Comparison of ENCODE assay signal across 8 cellular contexts in genomic region chr19:13847033-13847899, GRCh38. TPM values are rescaled to one million over a fixed set of nuclear protein-coding genes. Genes with fewer than 3 reads are reported as not detected.
DNase-seq lines count a peak whose midpoint lies in the region; ATAC-seq and TF ChIP-seq lines count a peak whose summit lies in the region.

No MANE protein-coding gene starts in this region.

- H3K4me3 ChIP-seq in CD8-positive, alpha-beta memory T cell (ENCODE audit: low read length) = peak overlapping the region; percentile 70
- peak overlapping the region; percentile 19 to 59 (median 51) for H3K4me3 ChIP-seq in fibroblast of lung (replicated peaks in 1 of 4; ENCODE audit: control extremely low read depth in 1 of 4, insufficient read depth in 1 of 4, low read depth in 3 of 4, low read length in 4 of 4)

- peaks cover 6% of the 10 kb centered on the region for H3K79me2 ChIP-seq in fibroblast of lung (ENCODE audit: control insufficient read depth, insufficient read depth, low read length)

- no peaks in the 10 kb centered on the region for H3K36me3 ChIP-seq in CD8-positive, alpha-beta memory T cell (ENCODE audit: insufficient read depth, low read length)
- H3K36me3 ChIP-seq in fibroblast of lung (ENCODE audit: control insufficient read depth, insufficient read depth, low read length) = no peaks in the 10 kb centered on the region

- peaks cover 0 to 5% (median 0%) of the 10 kb centered on the region in 5 donors for H3K9me3 Mint-ChIP-seq in CD8-positive, alpha-beta memory T cell
- H3K9me3 Mint-ChIP-seq in activated T-helper 1 cell treated with anti-CD3 and anti-CD28 coated beads, Interleukin-12 subunit alpha, Interleukin-12 subunit beta, Interleukin-2, Interleukin-4 antibody, amounts not matched to agents 30 ng/mL and 10 ng/mL and 1 ng/mL, durations not matched to agents 14 hours and 24 hours and 36 hours = no peaks in the 10 kb centered on the region
- H3K9me3 Mint-ChIP-seq in natural killer cell = no peaks in the 10 kb centered on the region
- H3K9me3 Mint-ChIP-seq in stimulated activated naive B cell treated with anti-CD40 and anti-IgM and Interleukin-4, amounts not matched to agents 10 μg/mL and 1 μg/mL and 100 μg/mL, for 72 hours = no peaks in the 10 kb centered on the region

- CTCF ChIA-PET in CD8-positive, alpha-beta memory T cell (lab: Charles Lee) = interaction anchor here (1.1 to 8.2 kb wide), 6 partner anchors 11 to 83 kb away, joined by 3 to 73 read pairs (median 8); partner anchors contain the start of genes MRI1 and ZSWIM4

- H3K4me1 Mint-ChIP-seq in CD8-positive, alpha-beta memory T cell = peaks cover 40 to 77% (median 45%) of the 10 kb centered on the region in 3 donors
- H3K4me1 Mint-ChIP-seq in activated T-helper 1 cell treated with anti-CD3 and anti-CD28 coated beads, Interleukin-12 subunit alpha, Interleukin-12 subunit beta, Interleukin-2, Interleukin-4 antibody, amounts not matched to agents 30 ng/mL and 10 ng/mL and 1 ng/mL, durations not matched to agents 14 hours and 24 hours and 36 hours (ENCODE audit: low read depth) = peaks cover 45% of the 10 kb centered on the region
- peaks cover 32 to 56% of the 10 kb centered on the region in 2 donors for H3K4me1 Mint-ChIP-seq in natural killer cell
- peaks cover 38 to 64% of the 10 kb centered on the region in 2 donors for H3K4me1 Mint-ChIP-seq in stimulated activated naive B cell treated with anti-CD40 and anti-IgM and Interleukin-4, amounts not matched to agents 10 μg/mL and 1 μg/mL and 100 μg/mL, for 72 hours

- H3K4me3 Mint-ChIP-seq in CD8-positive, alpha-beta memory T cell = peak overlapping the region; percentile 83 to 92 (median 89)
- peak overlapping the region; percentile 86 for H3K4me3 Mint-ChIP-seq in activated T-helper 1 cell treated with anti-CD3 and anti-CD28 coated beads, Interleukin-12 subunit alpha, Interleukin-12 subunit beta, Interleukin-2, Interleukin-4 antibody, amounts not matched to agents 30 ng/mL and 10 ng/mL and 1 ng/mL, durations not matched to agents 14 hours and 24 hours and 36 hours
- peak overlapping the region; percentile 88 for H3K4me3 Mint-ChIP-seq in natural killer cell
- peak overlapping the region; percentile 80 to 87 for H3K4me3 Mint-ChIP-seq in stimulated activated naive B cell treated with anti-CD40 and anti-IgM and Interleukin-4, amounts not matched to agents 10 μg/mL and 1 μg/mL and 100 μg/mL, for 72 hours

- H3K9ac ChIP-seq in fibroblast of lung (ENCODE audit: insufficient read depth, low read length) = peak overlapping the region; percentile 98

- intact Hi-C loops in activated T-helper 1 cell treated with anti-CD3 and anti-CD28 coated beads, Interleukin-12 subunit alpha, Interleukin-12 subunit beta, Interleukin-2, Interleukin-4 antibody, amounts not matched to agents 30 ng/mL and 10 ng/mL and 1 ng/mL, durations not matched to agents 14 hours and 24 hours and 36 hours (cut with micrococcal nuclease) = loop anchor here (1.0 to 5.0 kb wide), 5 partner anchors 8 to 690 kb away; no protein-coding TSS in a partner anchor
- intact Hi-C loops in natural killer cell (cut with micrococcal nuclease) = loop anchor here (1.0 to 5.0 kb wide), 4 partner anchors 8 to 690 kb away; no protein-coding TSS in a partner anchor

- ATAC-seq in GM21367 (IDR thresholded peaks at IDR 0.05; ENCODE audit: unreplicated experiment) = peak; percentile 20
- ATAC-seq in natural killer cell = peak; percentile 37 to 58 (median 40)
- peak; percentile 56 to 62 for ATAC-seq in stimulated activated naive B cell treated with anti-CD40 and anti-IgM and Interleukin-4, amounts not matched to agents 10 μg/mL and 1 μg/mL and 100 μg/mL, for 72 hours (replicated peaks)

- TF ChIP-seq CTCF in fibroblast of lung (conservative IDR thresholded peaks at IDR 0.05 in 1 of 2, IDR thresholded peaks at IDR 0.05 in 1 of 2; ENCODE audit: low read depth in 1 of 2, low read length in 2 of 2) = no peak
- TF ChIP-seq CTCF in natural killer cell (IDR thresholded peaks at IDR 0.05) = no peak

- peak overlapping the region; percentile 100 for H3K27ac ChIP-seq in CD8-positive, alpha-beta memory T cell (ENCODE audit: low read depth, low read length)
- peak overlapping the region; percentile 100 for H3K27ac ChIP-seq in fibroblast of lung (ENCODE audit: insufficient read depth, low read length)

- H2AFZ ChIP-seq in fibroblast of lung (ENCODE audit: low read length) = no peak overlapping the region

- peaks cover 0 to 15% of the 10 kb centered on the region in 2 donors for H3K27me3 Mint-ChIP-seq in CD8-positive, alpha-beta memory T cell
- H3K27me3 Mint-ChIP-seq in activated T-helper 1 cell treated with anti-CD3 and anti-CD28 coated beads, Interleukin-12 subunit alpha, Interleukin-12 subunit beta, Interleukin-2, Interleukin-4 antibody, amounts not matched to agents 30 ng/mL and 10 ng/mL and 1 ng/mL, durations not matched to agents 14 hours and 24 hours and 36 hours (ENCODE audit: insufficient read depth) = no peaks in the 10 kb centered on the region
- no peaks in the 10 kb centered on the region for H3K27me3 Mint-ChIP-seq in natural killer cell (ENCODE audit: low read depth in 2 of 2)
- no peaks in the 10 kb centered on the region for H3K27me3 Mint-ChIP-seq in stimulated activated naive B cell treated with anti-CD40 and anti-IgM and Interleukin-4, amounts not matched to agents 10 μg/mL and 1 μg/mL and 100 μg/mL, for 72 hours

- H3K27me3 ChIP-seq in CD8-positive, alpha-beta memory T cell (ENCODE audit: insufficient read depth, low read length, poor library complexity, severe bottlenecking) = no peaks in the 10 kb centered on the region
- no peaks in the 10 kb centered on the region for H3K27me3 ChIP-seq in fibroblast of lung (ENCODE audit: control insufficient read depth, insufficient read depth, low read length)

- H3K36me3 Mint-ChIP-seq in CD8-positive, alpha-beta memory T cell = peaks cover 0 to 5% (median 0%) of the 10 kb centered on the region in 3 donors
- H3K36me3 Mint-ChIP-seq in activated T-helper 1 cell treated with anti-CD3 and anti-CD28 coated beads, Interleukin-12 subunit alpha, Interleukin-12 subunit beta, Interleukin-2, Interleukin-4 antibody, amounts not matched to agents 30 ng/mL and 10 ng/mL and 1 ng/mL, durations not matched to agents 14 hours and 24 hours and 36 hours (ENCODE audit: low read depth) = peaks cover 2% of the 10 kb centered on the region
- H3K36me3 Mint-ChIP-seq in natural killer cell = no peaks in the 10 kb centered on the region
- peaks cover 2 to 3% of the 10 kb centered on the region in 2 donors for H3K36me3 Mint-ChIP-seq in stimulated activated naive B cell treated with anti-CD40 and anti-IgM and Interleukin-4, amounts not matched to agents 10 μg/mL and 1 μg/mL and 100 μg/mL, for 72 hours

- H4K20me1 ChIP-seq in fibroblast of lung (ENCODE audit: control insufficient read depth, extremely low read depth, insufficient read depth, low read length) = no peaks in the 10 kb centered on the region

- peak; percentile 91 to 98 (median 92) for DNase-seq in CD8-positive, alpha-beta memory T cell
- DNase-seq in HuH-7.5 (ENCODE audit: low spot score) (peak; percentile 95), fibroblast of lung (ENCODE audit: low read depth in 2 of 2) (peak; percentile 91 to 94), natural killer cell (peak; percentile 90)
- DNase-seq in activated T-helper 1 cell treated with anti-CD3 and anti-CD28 coated beads, Interleukin-12 subunit alpha, Interleukin-12 subunit beta, Interleukin-2, Interleukin-4 antibody, amounts not matched to agents 30 ng/mL and 10 ng/mL and 1 ng/mL, durations not matched to agents 14 hours and 24 hours and 36 hours (ENCODE audit: low spot score) = peak; percentile 81
- DNase-seq in stimulated activated naive B cell treated with anti-CD40 and anti-IgM and Interleukin-4, amounts not matched to agents 10 μg/mL and 1 μg/mL and 100 μg/mL, for 72 hours = peak; percentile 88

- no peaks in the 10 kb centered on the region for H3K9me3 ChIP-seq in CD8-positive, alpha-beta memory T cell (ENCODE audit: low read length)
- H3K9me3 ChIP-seq in fibroblast of lung (ENCODE audit: control insufficient read depth, insufficient read depth, low read depth, low read length) = no peaks in the 10 kb centered on the region

- peak overlapping the region; percentile 99 to 100 (median 100) for H3K27ac Mint-ChIP-seq in CD8-positive, alpha-beta memory T cell
- H3K27ac Mint-ChIP-seq in activated T-helper 1 cell treated with anti-CD3 and anti-CD28 coated beads, Interleukin-12 subunit alpha, Interleukin-12 subunit beta, Interleukin-2, Interleukin-4 antibody, amounts not matched to agents 30 ng/mL and 10 ng/mL and 1 ng/mL, durations not matched to agents 14 hours and 24 hours and 36 hours = peak overlapping the region; percentile 97
- H3K27ac Mint-ChIP-seq in natural killer cell = peak overlapping the region; percentile 99 to 100
- peak overlapping the region; percentile 100 for H3K27ac Mint-ChIP-seq in stimulated activated naive B cell treated with anti-CD40 and anti-IgM and Interleukin-4, amounts not matched to agents 10 μg/mL and 1 μg/mL and 100 μg/mL, for 72 hours

- POLR2A ChIA-PET in CD8-positive, alpha-beta memory T cell (lab: Charles Lee) = interaction anchor here (0.6 to 4.4 kb wide), 15 partner anchors 9 to 185 kb away, joined by 3 to 44 read pairs (median 4); partner anchors contain the start of genes C19orf53 and IL27RA

- H3K4me1 ChIP-seq in CD8-positive, alpha-beta memory T cell (ENCODE audit: insufficient read depth, low read length) = peaks cover 60% of the 10 kb centered on the region
- H3K4me1 ChIP-seq in fibroblast of lung (ENCODE audit: control insufficient read depth, extremely low read depth, insufficient read depth, low read length) = peaks cover 40% of the 10 kb centered on the region

- H3K4me2 ChIP-seq in fibroblast of lung (ENCODE audit: extremely low read depth, insufficient read depth, low read length) = peak overlapping the region; percentile 90

RNA-seq across cellular contexts. Expression of gene NANOS3, which starts 29.7 kb away (rescaled TPM):
- 1 to 10 TPM in 1 of 2 experiments, under 1 TPM in 1; 0.90 to 1.5 TPM for total RNA-seq in CD8-positive, alpha-beta memory T cell
- not detected for polyA plus RNA-seq in CD8-positive, alpha-beta memory T cell
- 4.2 TPM for polyA plus RNA-seq in PFSK-1 (2012; ENCODE audit: insufficient read length, low read depth)
- total RNA-seq in activated T-helper 1 cell treated with anti-CD3 and anti-CD28 coated beads, Interleukin-12 subunit alpha, Interleukin-12 subunit beta, Interleukin-2, Interleukin-4 antibody, amounts not matched to agents 30 ng/mL and 10 ng/mL and 1 ng/mL, durations not matched to agents 14 hours and 24 hours and 36 hours = 1.5 and 3.1 TPM in 2 replicates
- total RNA-seq in fibroblast of lung (not detected in 2 replicates), natural killer cell (1 to 10 TPM; 2.6 to 6.3 (median 3.0) TPM)
- polyA plus RNA-seq in fibroblast of lung = not detected in 2 replicates
- 0.83 and 1.5 TPM in 2 replicates for polyA plus RNA-seq in fibroblast of lung (2012)
- not detected in 2 replicates for polyA minus RNA-seq in fibroblast of lung (ENCODE audit: low replicate concordance)

RNA-seq across cellular contexts. Expression of gene ZSWIM4, which starts 52.0 kb away (rescaled TPM):
- 1 to 10 TPM; 4.4 to 4.8 TPM for total RNA-seq in CD8-positive, alpha-beta memory T cell
- 1.6 TPM for polyA plus RNA-seq in CD8-positive, alpha-beta memory T cell
- polyA plus RNA-seq in PFSK-1 (2012; ENCODE audit: insufficient read length, low read depth) = 31.2 TPM
- 7.6 and 7.9 TPM in 2 replicates for total RNA-seq in activated T-helper 1 cell treated with anti-CD3 and anti-CD28 coated beads, Interleukin-12 subunit alpha, Interleukin-12 subunit beta, Interleukin-2, Interleukin-4 antibody, amounts not matched to agents 30 ng/mL and 10 ng/mL and 1 ng/mL, durations not matched to agents 14 hours and 24 hours and 36 hours
- total RNA-seq in fibroblast of lung (5.6 and 6.7 TPM in 2 replicates), natural killer cell (1 to 10 TPM; 5.8 to 5.9 (median 5.9) TPM)
- polyA plus RNA-seq in fibroblast of lung = 1.6 and 2.0 TPM in 2 replicates
- 2.8 and 3.3 TPM in 2 replicates for polyA plus RNA-seq in fibroblast of lung (2012)
- polyA minus RNA-seq in fibroblast of lung (ENCODE audit: low replicate concordance) = 4.4 and 6.1 TPM in 2 replicates

RNA-seq across cellular contexts. Expression of gene BRME1, which starts 58.7 kb away (rescaled TPM):
- 1 to 10 TPM; 6.8 to 8.2 TPM for total RNA-seq in CD8-positive, alpha-beta memory T cell
- 3.5 TPM for polyA plus RNA-seq in CD8-positive, alpha-beta memory T cell
- 1.1 TPM for polyA plus RNA-seq in PFSK-1 (2012; ENCODE audit: insufficient read length, low read depth)
- total RNA-seq in activated T-helper 1 cell treated with anti-CD3 and anti-CD28 coated beads, Interleukin-12 subunit alpha, Interleukin-12 subunit beta, Interleukin-2, Interleukin-4 antibody, amounts not matched to agents 30 ng/mL and 10 ng/mL and 1 ng/mL, durations not matched to agents 14 hours and 24 hours and 36 hours = 16.6 and 20.5 TPM in 2 replicates
- 0.51 and 0.83 TPM in 2 replicates for total RNA-seq in fibroblast of lung
- polyA plus RNA-seq in fibroblast of lung = 0.23 and 0.29 TPM in 2 replicates
- polyA plus RNA-seq in fibroblast of lung (2012) = 0.26 and 0.40 TPM in 2 replicates
- polyA minus RNA-seq in fibroblast of lung (ENCODE audit: low replicate concordance) = 0.20 TPM in 1 of 2 replicates, not detected in the other
- total RNA-seq in natural killer cell = 1 to 10 TPM; 3.8 to 7.7 (median 4.0) TPM

RNA-seq across cellular contexts. Expression of gene CC2D1A, which starts 58.7 kb away (rescaled TPM):
- 10 to 100 TPM; 30.8 to 31.0 TPM for total RNA-seq in CD8-positive, alpha-beta memory T cell
- 15.3 TPM for polyA plus RNA-seq in CD8-positive, alpha-beta memory T cell
- 56.4 TPM for polyA plus RNA-seq in PFSK-1 (2012; ENCODE audit: insufficient read length, low read depth)
- 43.9 and 45.6 TPM in 2 replicates for total RNA-seq in activated T-helper 1 cell treated with anti-CD3 and anti-CD28 coated beads, Interleukin-12 subunit alpha, Interleukin-12 subunit beta, Interleukin-2, Interleukin-4 antibody, amounts not matched to agents 30 ng/mL and 10 ng/mL and 1 ng/mL, durations not matched to agents 14 hours and 24 hours and 36 hours
- 5.1 and 10.6 TPM in 2 replicates for total RNA-seq in fibroblast of lung
- 7.0 and 9.3 TPM in 2 replicates for polyA plus RNA-seq in fibroblast of lung
- 14.2 and 16.7 TPM in 2 replicates for polyA plus RNA-seq in fibroblast of lung (2012)
- 15.3 and 30.0 TPM in 2 replicates for polyA minus RNA-seq in fibroblast of lung (ENCODE audit: low replicate concordance)
- total RNA-seq in natural killer cell = 10 to 100 TPM; 42.8 to 49.3 (median 48.4) TPM

Comparison
In these comparisons a context has a peak if more than half of its experiments do, and no peak if none do; other contexts are left out.
1. Peak in every context shown above with its lines: DNase-seq, ATAC-seq, H3K4me3 ChIP-seq and H3K27ac ChIP-seq.